30 cellular contexts compared by ENCODE assay signal in genomic region chr11:118649941-118650340, GRCh38. TPM values are rescaled to one million over a fixed set of nuclear protein-coding genes. Genes with fewer than 3 reads are reported as not detected.
"Had no signal": no experiment of that assay in that cellular context is flagged by ENCODE, and none has a peak within 500 bp of the region (broad histone marks: within the 10 kb centered on the region; RNA-seq: fewer than 3 reads in every experiment).

No MANE protein-coding gene starts in this region.

- H3K4me3 Mint-ChIP-seq: activated CD4-positive, alpha-beta T cell treated with anti-CD3 and anti-CD28 coated beads, Interleukin-2, amount 10 ng/mL, durations not matched to agents 24 days and 14 days; activated CD8-positive, alpha-beta T cell treated with anti-CD3 and anti-CD28 coated beads for 36 hours; activated naive CD8-positive, alpha-beta T cell treated with anti-CD3 and anti-CD28 coated beads, Interleukin-2, amount 50 U/mL, for 24 hours; activated T-helper 1 cell treated with anti-CD3 and anti-CD28 coated beads, Interleukin-12 subunit alpha, Interleukin-12 subunit beta, Interleukin-2, Interleukin-4 antibody, amounts not matched to agents 30 ng/mL and 10 ng/mL and 1 ng/mL, durations not matched to agents 14 hours and 24 hours and 36 hours; mesothelial cell of epicardium; nephron; stimulated activated effector memory CD8-positive, alpha-beta T cell treated with anti-CD3 and anti-CD28 coated beads, Interleukin-12 subunit alpha, Interleukin-12 subunit beta, amount 100 ng/mL, for 72 hours; stimulated activated naive CD8-positive, alpha-beta T cell treated with anti-CD3 and anti-CD28 coated beads, Interleukin-15, amount 100 ng/mL, for 72 hours had no signal

- FAIRE-seq: colon, islet of Langerhans, urothelium cell line had no signal

- H3K4me3 ChIP-seq: dorsolateral prefrontal cortex, esophagus squamous epithelium, gastrocnemius medialis, ovary, psoas muscle, right atrium auricular region, suprapubic skin, tibial nerve had no signal

- H3K27me3 Mint-ChIP-seq: activated CD4-positive, alpha-beta T cell treated with anti-CD3 and anti-CD28 coated beads, Interleukin-2, amount 10 ng/mL, durations not matched to agents 24 days and 14 days; activated CD8-positive, alpha-beta T cell treated with anti-CD3 and anti-CD28 coated beads for 36 hours; activated naive CD8-positive, alpha-beta T cell treated with anti-CD3 and anti-CD28 coated beads, Interleukin-2, amount 50 U/mL, for 24 hours; stimulated activated naive CD8-positive, alpha-beta T cell treated with anti-CD3 and anti-CD28 coated beads, Interleukin-15, amount 100 ng/mL, for 72 hours had no signal

- DNase-seq: activated CD4-positive, alpha-beta T cell treated with anti-CD3 and anti-CD28 coated beads, Interleukin-2, amount 10 ng/mL, durations not matched to agents 24 days and 14 days; activated CD8-positive, alpha-beta T cell treated with anti-CD3 and anti-CD28 coated beads for 36 hours; activated gamma-delta T cell; activated naive CD4-positive, alpha-beta T cell treated with anti-CD3 and anti-CD28 coated beads, Interleukin-2, amount 50 U/mL, for 16 hours; activated naive CD8-positive, alpha-beta T cell treated with anti-CD3 and anti-CD28 coated beads, Interleukin-2, amount 50 U/mL, for 24 hours; brain microvascular endothelial cell; central memory CD4-positive, alpha-beta T cell; esophagus squamous epithelium; gastrocnemius medialis; mammary epithelial cell; psoas muscle; stimulated activated CD4-positive, alpha-beta T cell treated with anti-CD3 and anti-CD28 coated beads, Interleukin-2, amount 100 ng/mL, for 24 hours; stimulated activated naive CD8-positive, alpha-beta T cell treated with anti-CD3 and anti-CD28 coated beads, Interleukin-15, amount 100 ng/mL, for 72 hours; T-helper 2 cell had no signal

- H3K9me3 Mint-ChIP-seq: activated CD4-positive, alpha-beta T cell treated with anti-CD3 and anti-CD28 coated beads, Interleukin-2, amount 10 ng/mL, durations not matched to agents 24 days and 14 days; activated CD8-positive, alpha-beta T cell treated with anti-CD3 and anti-CD28 coated beads for 36 hours; activated naive CD8-positive, alpha-beta T cell treated with anti-CD3 and anti-CD28 coated beads, Interleukin-2, amount 50 U/mL, for 24 hours; activated T-helper 1 cell treated with anti-CD3 and anti-CD28 coated beads, Interleukin-12 subunit alpha, Interleukin-12 subunit beta, Interleukin-2, Interleukin-4 antibody, amounts not matched to agents 30 ng/mL and 10 ng/mL and 1 ng/mL, durations not matched to agents 14 hours and 24 hours and 36 hours; mesothelial cell of epicardium; nephron; stimulated activated effector memory CD8-positive, alpha-beta T cell treated with anti-CD3 and anti-CD28 coated beads, Interleukin-12 subunit alpha, Interleukin-12 subunit beta, amount 100 ng/mL, for 72 hours; stimulated activated naive CD8-positive, alpha-beta T cell treated with anti-CD3 and anti-CD28 coated beads, Interleukin-15, amount 100 ng/mL, for 72 hours had no signal

- H3K36me3 ChIP-seq: neutrophil, ovary had no signal

- H3K9me3 ChIP-seq: esophagus squamous epithelium, gastrocnemius medialis, neutrophil, ovary, psoas muscle, right atrium auricular region, suprapubic skin, tibial nerve had no signal

- H3K27ac Mint-ChIP-seq: activated CD4-positive, alpha-beta T cell treated with anti-CD3 and anti-CD28 coated beads, Interleukin-2, amount 10 ng/mL, durations not matched to agents 24 days and 14 days; activated CD8-positive, alpha-beta T cell treated with anti-CD3 and anti-CD28 coated beads for 36 hours; activated naive CD8-positive, alpha-beta T cell treated with anti-CD3 and anti-CD28 coated beads, Interleukin-2, amount 50 U/mL, for 24 hours; activated T-helper 1 cell treated with anti-CD3 and anti-CD28 coated beads, Interleukin-12 subunit alpha, Interleukin-12 subunit beta, Interleukin-2, Interleukin-4 antibody, amounts not matched to agents 30 ng/mL and 10 ng/mL and 1 ng/mL, durations not matched to agents 14 hours and 24 hours and 36 hours; mesothelial cell of epicardium; nephron; stimulated activated effector memory CD8-positive, alpha-beta T cell treated with anti-CD3 and anti-CD28 coated beads, Interleukin-12 subunit alpha, Interleukin-12 subunit beta, amount 100 ng/mL, for 72 hours; stimulated activated naive CD8-positive, alpha-beta T cell treated with anti-CD3 and anti-CD28 coated beads, Interleukin-15, amount 100 ng/mL, for 72 hours had no signal

- H3K4me1 Mint-ChIP-seq: activated naive CD8-positive, alpha-beta T cell treated with anti-CD3 and anti-CD28 coated beads, Interleukin-2, amount 50 U/mL, for 24 hours; mesothelial cell of epicardium had no signal

- ATAC-seq: activated CD4-positive, CD25-positive, alpha-beta regulatory T cell treated with anti-CD3 and anti-CD28 coated beads, Interleukin-2, amount 50 U/mL, for 24 hours; activated CD8-positive, alpha-beta T cell treated with anti-CD3 and anti-CD28 coated beads for 36 hours; activated naive CD8-positive, alpha-beta T cell treated with anti-CD3 and anti-CD28 coated beads, Interleukin-2, amount 50 U/mL, for 24 hours; gastrocnemius medialis; psoas muscle; stimulated activated effector memory CD8-positive, alpha-beta T cell treated with anti-CD3 and anti-CD28 coated beads, Interleukin-12 subunit alpha, Interleukin-12 subunit beta, amount 100 ng/mL, for 72 hours; stimulated activated naive CD8-positive, alpha-beta T cell treated with anti-CD3 and anti-CD28 coated beads, Interleukin-15, amount 100 ng/mL, for 72 hours had no signal

- H3K4me1 ChIP-seq: esophagus squamous epithelium, psoas muscle, right atrium auricular region had no signal

- H3K27me3 ChIP-seq: brain microvascular endothelial cell, dorsolateral prefrontal cortex, esophagus squamous epithelium, gastrocnemius medialis, neutrophil, ovary, right atrium auricular region, suprapubic skin, tibial nerve had no signal

- H3K27ac ChIP-seq: brain microvascular endothelial cell, esophagus squamous epithelium, gastrocnemius medialis, neutrophil, ovary, psoas muscle, right atrium auricular region, suprapubic skin, tibial nerve, VCaP had no signal

RNA-seq across cellular contexts. Expression of gene TREH, which starts 29.5 kb away (rescaled TPM):
- total RNA-seq: activated CD4-positive, alpha-beta T cell treated with anti-CD3 and anti-CD28 coated beads, Interleukin-2, amount 10 ng/mL, durations not matched to agents 24 days and 14 days; activated CD8-positive, alpha-beta T cell treated with anti-CD3 and anti-CD28 coated beads for 36 hours; activated T-helper 1 cell treated with anti-CD3 and anti-CD28 coated beads, Interleukin-12 subunit alpha, Interleukin-12 subunit beta, Interleukin-2, Interleukin-4 antibody, amounts not matched to agents 30 ng/mL and 10 ng/mL and 1 ng/mL, durations not matched to agents 14 hours and 24 hours and 36 hours; aorta; dorsolateral prefrontal cortex; gastrocnemius medialis; mesothelial cell of epicardium; psoas muscle; right atrium auricular region; suprapubic skin; tibial nerve had no signal
- polyA plus RNA-seq: mammary epithelial cell had no signal
